Comparison of ENCODE assay signal across 12 cellular contexts in genomic region chr14:95530461-95531170, GRCh38. TPM values are rescaled to one million over a fixed set of nuclear protein-coding genes. Genes with fewer than 3 reads are reported as not detected.
DNase-seq lines count a peak whose midpoint lies in the region; ATAC-seq and TF ChIP-seq lines count a peak whose summit lies in the region.
"Had no signal": no experiment of that assay in that cellular context is flagged by ENCODE, and none has a peak within 500 bp of the region (broad histone marks: within the 10 kb centered on the region; RNA-seq: fewer than 3 reads in every experiment).

No MANE protein-coding gene starts in this region.

- peaks cover 63% of the 10 kb centered on the region for H3K79me2 ChIP-seq in PC-3 (ENCODE audit: low read length)

- H3K4me3 ChIP-seq in Caco-2 (ENCODE audit: low read depth, low read length) (no peak overlapping the region), PC-3 (ENCODE audit: low read length) (peak overlapping the region; percentile 6), breast epithelium (peak overlapping the region in 1 of 3 donors; percentile 16), heart right ventricle (no peak overlapping the region)

- intact Hi-C loops in Caco-2 (cut with micrococcal nuclease; ENCODE audit: unreplicated experiment): no loop called here
- intact Hi-C loops in PC-3 (cut with micrococcal nuclease): loop anchor here (5.0 to 10.0 kb wide), 2 partner anchors 46 to 373 kb away; partner anchors contain the start of gene DICER1
- intact Hi-C loops in breast epithelium (cut with DNase I; ENCODE audit: low total_unique reads): loop anchor here (5.0 kb wide), 1 partner anchor 93 kb away; no protein-coding TSS in a partner anchor
- intact Hi-C loops in heart right ventricle (cut with DNase I): loop anchor here in 1 of 10 donors (5.0 kb wide), 1 partner anchor 88 kb away; no protein-coding TSS in a partner anchor

- no TSS peak for BruUV-seq in Caco-2 (replicated peaks; lab: Mats Ljungman, UMichigan)
- BruUV-seq in PC-3 (replicated peaks; lab: Mats Ljungman, UMichigan): no TSS peak

- 61 to 62% methylated on average over 9 of the region's 9 CpGs for WGBS in heart right ventricle, 2 donors

- ATAC-seq in PC-3 (no peak), omental fat pad (ENCODE audit: low FRiP score) (no peak), heart right ventricle (no peak)
- no peak for ATAC-seq in natural killer cell treated with Interleukin-12 subunit alpha and Interleukin-12 subunit beta and Interleukin-15 and Interleukin-18, amount 100 ng/mL, for 72 hours
- ATAC-seq: natural killer cell had no signal

- H3K4me1 ChIP-seq in Caco-2 (peaks cover 49% of the 10 kb centered on the region), PC-3 (ENCODE audit: insufficient read depth, low read length) (peaks cover 38% of the 10 kb centered on the region), breast epithelium (peaks cover 2 to 26% of the 10 kb centered on the region in 2 donors), heart right ventricle (peaks cover 17 to 65% (median 55%) of the 10 kb centered on the region in 9 donors)

- H3K27me3 Mint-ChIP-seq in Caco-2 (ENCODE audit: insufficient read depth, unreplicated experiment) (no peaks in the 10 kb centered on the region), nephron (ENCODE audit: low read depth) (no peaks in the 10 kb centered on the region)
- no peaks in the 10 kb centered on the region for H3K27me3 Mint-ChIP-seq in natural killer cell treated with Interleukin-12 subunit alpha and Interleukin-12 subunit beta and Interleukin-15 and Interleukin-18, amount 100 ng/mL, for 72 hours
- H3K27me3 Mint-ChIP-seq: IgD-negative memory B cell had no signal

- peak overlapping the region; percentile 87 for H3K4me3 Mint-ChIP-seq in Caco-2 (ENCODE audit: unreplicated experiment)
- peak overlapping the region; percentile 37 to 58 (median 50) for H3K4me3 Mint-ChIP-seq in nephron
- H3K4me3 Mint-ChIP-seq in natural killer cell treated with Interleukin-12 subunit alpha and Interleukin-12 subunit beta and Interleukin-15 and Interleukin-18, amount 100 ng/mL, for 72 hours: no peak overlapping the region
- H3K4me3 Mint-ChIP-seq: natural killer cell had no signal

- H3K9me3 Mint-ChIP-seq in Caco-2 (ENCODE audit: unreplicated experiment): no peaks in the 10 kb centered on the region
- no peaks in the 10 kb centered on the region for H3K9me3 Mint-ChIP-seq in nephron
- no peaks in the 10 kb centered on the region for H3K9me3 Mint-ChIP-seq in natural killer cell treated with Interleukin-12 subunit alpha and Interleukin-12 subunit beta and Interleukin-15 and Interleukin-18, amount 100 ng/mL, for 72 hours
- H3K9me3 Mint-ChIP-seq: IgD-negative memory B cell, natural killer cell had no signal

- no peak overlapping the region for H3K9ac ChIP-seq in PC-3 (ENCODE audit: low read length)

- H3K9me2 ChIP-seq in PC-3 (replicated peaks; ENCODE audit: low read length): no peaks in the 10 kb centered on the region

- H3F3A ChIP-seq in PC-3 (ENCODE audit: low read length, unreplicated experiment): no peaks in the 10 kb centered on the region

- peaks cover 31% of the 10 kb centered on the region for H3K4me1 Mint-ChIP-seq in Caco-2 (ENCODE audit: low read depth, unreplicated experiment)
- H3K4me1 Mint-ChIP-seq in nephron: peaks cover 55% of the 10 kb centered on the region
- peaks cover 37 to 61% of the 10 kb centered on the region in 2 donors for H3K4me1 Mint-ChIP-seq in natural killer cell treated with Interleukin-12 subunit alpha and Interleukin-12 subunit beta and Interleukin-15 and Interleukin-18, amount 100 ng/mL, for 72 hours (ENCODE audit: low read depth in 2 of 2)

- H3K4me2 ChIP-seq in PC-3 (ENCODE audit: low read length): peak overlapping the region; percentile 99

- CTCF ChIA-PET in Caco-2 (lab: Charles Lee): interaction anchor here (0.9 kb wide), 1 partner anchor 104 kb away, joined by 4 read pairs; no protein-coding TSS in a partner anchor
- CTCF ChIA-PET in PC-3 (lab: Charles Lee): interaction anchor here (0.6 kb wide), 1 partner anchor 29 kb away, joined by 5 read pairs; no protein-coding TSS in a partner anchor

- H3K27ac Mint-ChIP-seq in Caco-2 (ENCODE audit: unreplicated experiment) (peak overlapping the region; percentile 19), nephron (peak overlapping the region in 1 of 3 experiments; percentile 3)
- peak overlapping the region in 1 of 2 donors; percentile 53 for H3K27ac Mint-ChIP-seq in natural killer cell treated with Interleukin-12 subunit alpha and Interleukin-12 subunit beta and Interleukin-15 and Interleukin-18, amount 100 ng/mL, for 72 hours
- H3K27ac Mint-ChIP-seq: IgD-negative memory B cell had no signal

- DNase-seq in Caco-2 (peak in 1 of 2 experiments; percentile 46), PC-3 (peak; percentile 58), breast epithelium (ENCODE audit: low spot score in 2 of 2) (no peak), omental fat pad (ENCODE audit: low spot score) (no peak), DMS 273 treated with DMSO at 0.1 percent for 48 hours (lab: John Stamatoyannopoulos, UW) (no peak), heart right ventricle (no peak)
- DNase-seq in natural killer cell treated with Interleukin-12 subunit alpha and Interleukin-12 subunit beta and Interleukin-15 and Interleukin-18, amount 100 ng/mL, for 72 hours (ENCODE audit: low spot score): no peak
- DNase-seq: activated naive CD4-positive, alpha-beta T cell; natural killer cell; substantia nigra had no signal

- H3K36me3 Mint-ChIP-seq in Caco-2 (ENCODE audit: insufficient read depth, unreplicated experiment) (peaks cover 60% of the 10 kb centered on the region), nephron (ENCODE audit: low read depth) (peaks cover 6% of the 10 kb centered on the region)
- peaks cover 14% of the 10 kb centered on the region for H3K36me3 Mint-ChIP-seq in natural killer cell treated with Interleukin-12 subunit alpha and Interleukin-12 subunit beta and Interleukin-15 and Interleukin-18, amount 100 ng/mL, for 72 hours
- H3K36me3 Mint-ChIP-seq: natural killer cell had no signal

- no peak for TF ChIP-seq CTCF in Caco-2 (IDR thresholded peaks at IDR 0.05; ENCODE audit: insufficient read depth in 1 of 2, low read depth in 1 of 2, low read length in 1 of 2, severe bottlenecking in 1 of 2, unreplicated experiment in 1 of 2)
- TF ChIP-seq CTCF in PC-3 (conservative IDR thresholded peaks at IDR 0.05; ENCODE audit: low read depth, low read length): no peak
- TF ChIP-seq CTCF in breast epithelium (IDR thresholded peaks at IDR 0.05): no peak
- TF ChIP-seq CTCF in nephron (IDR thresholded peaks at IDR 0.05; ENCODE audit: unreplicated experiment in 3 of 3): no peak
- no peak for TF ChIP-seq CTCF in omental fat pad (IDR thresholded peaks at IDR 0.05)
- TF ChIP-seq CTCF in heart right ventricle (IDR thresholded peaks at IDR 0.05): no peak

- H3K9me3 ChIP-seq in Caco-2 (no peaks in the 10 kb centered on the region), PC-3 (ENCODE audit: low read length) (no peaks in the 10 kb centered on the region), breast epithelium (no peaks in the 10 kb centered on the region), heart right ventricle (no peaks in the 10 kb centered on the region)

- POLR2A ChIA-PET in Caco-2 (lab: Charles Lee) (no interaction called here), PC-3 (lab: Charles Lee; ENCODE audit: unreplicated experiment) (no interaction called here)

- H3K27ac ChIP-seq in PC-3 (ENCODE audit: low read length) (peak overlapping the region; percentile 10), breast epithelium (peak overlapping the region; percentile 39 to 42), heart right ventricle (peak overlapping the region in 4 of 10 donors; percentile 6 to 36 (median 13))

- H2AFZ ChIP-seq in PC-3 (ENCODE audit: low read length): no peak overlapping the region

- H3K27me3 ChIP-seq in Caco-2 (replicated peaks; ENCODE audit: control insufficient read depth, insufficient read depth, low read length): no peaks in the 10 kb centered on the region
- H3K27me3 ChIP-seq in PC-3 (ENCODE audit: low read length): no peaks in the 10 kb centered on the region
- H3K27me3 ChIP-seq in breast epithelium: no peaks in the 10 kb centered on the region
- no peaks in the 10 kb centered on the region for H3K27me3 ChIP-seq in heart right ventricle

- TF ChIP-seq POLR2A in breast epithelium (IDR thresholded peaks at IDR 0.05): no peak

- H4K20me1 ChIP-seq in PC-3 (ENCODE audit: low read length): peaks cover 28% of the 10 kb centered on the region

- H3K36me3 ChIP-seq in Caco-2 (ENCODE audit: control insufficient read depth, insufficient read depth, low read length) (no peaks in the 10 kb centered on the region; the same call in 1 of the 2 replicates), PC-3 (ENCODE audit: low read depth, low read length) (no peaks in the 10 kb centered on the region; the same call in 1 of the 2 replicates), breast epithelium (no peaks in the 10 kb centered on the region), heart right ventricle (peaks cover 0 to 22% (median 0%) of the 10 kb centered on the region in 9 donors)

RNA-seq across cellular contexts. Expression of gene GLRX5, which starts 4.2 kb away (rescaled TPM):
- total RNA-seq in Caco-2 (2022) (66.2 and 67.8 TPM in 2 replicates), PC-3 (2014; rRNA removed) (60.0 and 64.3 TPM in 2 replicates), breast epithelium (10 to 100 TPM; 29.1 to 36.1 (median 33.6) TPM), omental fat pad (10 to 100 TPM; 25.5 to 36.8 (median 27.2) TPM), heart right ventricle (100 to 1,000 TPM in 2 of 10 donors, 10 to 100 TPM in 8; 69.9 to 121 (median 91.8) TPM)
- polyA plus RNA-seq in heart right ventricle: 10 to 100 TPM; 49.8 to 66.6 TPM
- 10 to 100 TPM; 35.5 to 36.1 TPM for total RNA-seq in natural killer cell treated with Interleukin-12 subunit alpha and Interleukin-12 subunit beta and Interleukin-15 and Interleukin-18, amount 100 ng/mL, for 72 hours

RNA-seq across cellular contexts. Expression of gene SYNE3, which starts 14.2 kb away (rescaled TPM):
- total RNA-seq in Caco-2 (2022): 19.4 and 21.2 TPM in 2 replicates
- 1.2 and 3.5 TPM in 2 replicates for total RNA-seq in PC-3 (2014; rRNA removed)
- total RNA-seq in breast epithelium: 100 to 1,000 TPM in 1 of 3 donors, 10 to 100 TPM in 2; 13.5 to 112 (median 22.0) TPM
- total RNA-seq in omental fat pad: 100 to 1,000 TPM in 1 of 4 donors, 10 to 100 TPM in 3; 46.9 to 109 (median 88.6) TPM
- total RNA-seq in heart right ventricle: 10 to 100 TPM in 5 of 10 donors, 1 to 10 TPM in 5; 4.8 to 15.4 (median 10.4) TPM
- polyA plus RNA-seq in heart right ventricle: 1 to 10 TPM; 1.5 to 5.3 TPM
- 10 to 100 TPM; 46.9 to 62.4 TPM for total RNA-seq in natural killer cell treated with Interleukin-12 subunit alpha and Interleukin-12 subunit beta and Interleukin-15 and Interleukin-18, amount 100 ng/mL, for 72 hours
